1 cellular context compared by ENCODE assay signal in genomic region chr14:73591690-73592448, GRCh38.
TF ChIP-seq lines count a peak whose summit lies in the region.

Gene ACOT4 (plus strand): TSS chr14:73591873. CDS start chr14:73591960, 87 bp downstream.

TF ChIP-seq in IMR-90, 13 proteins besides CTCF, POLR2A, EP300 and RAD21:
- TF ChIP-seq MAFK (IDR thresholded peaks at IDR 0.05; ENCODE audit: low read depth, low read length), result no peak
- TF ChIP-seq MAZ (IDR thresholded peaks at IDR 0.05; ENCODE audit: borderline replicate concordance, low read depth, low read length), result no peak
- TF ChIP-seq SMC3 (IDR thresholded peaks at IDR 0.05; ENCODE audit: low read depth, low read length), result no peak
- no peak for TF ChIP-seq ELK1 (IDR thresholded peaks at IDR 0.05; ENCODE audit: borderline replicate concordance, low read depth, low read length)
- no peak for TF ChIP-seq RFX5 (IDR thresholded peaks at IDR 0.05; ENCODE audit: low read depth, low read length)
- TF ChIP-seq BHLHE40 (IDR thresholded peaks at IDR 0.05; ENCODE audit: low read depth, low read length), result no peak
- TF ChIP-seq CHD1 (IDR thresholded peaks at IDR 0.05; ENCODE audit: low read depth, low read length), result no peak
- no peak for TF ChIP-seq MXI1 (IDR thresholded peaks at IDR 0.05; ENCODE audit: borderline replicate concordance, low read depth, low read length)
- TF ChIP-seq USF2 (IDR thresholded peaks at IDR 0.05; ENCODE audit: low read depth, low read length), result no peak
- no peak for TF ChIP-seq CEBPB (IDR thresholded peaks at IDR 0.05; ENCODE audit: low read depth, low read length)
- TF ChIP-seq RCOR1 (IDR thresholded peaks at IDR 0.05; ENCODE audit: insufficient replicate concordance, low read length), result no peak
- no peak for TF ChIP-seq FOS (IDR thresholded peaks at IDR 0.05; ENCODE audit: low read depth, low read length)
- no peak for TF ChIP-seq NFE2L2 (IDR thresholded peaks at IDR 0.05; ENCODE audit: low read depth, low read length)
